1 cellular context compared by ENCODE assay signal in the genomic region with DNA sequence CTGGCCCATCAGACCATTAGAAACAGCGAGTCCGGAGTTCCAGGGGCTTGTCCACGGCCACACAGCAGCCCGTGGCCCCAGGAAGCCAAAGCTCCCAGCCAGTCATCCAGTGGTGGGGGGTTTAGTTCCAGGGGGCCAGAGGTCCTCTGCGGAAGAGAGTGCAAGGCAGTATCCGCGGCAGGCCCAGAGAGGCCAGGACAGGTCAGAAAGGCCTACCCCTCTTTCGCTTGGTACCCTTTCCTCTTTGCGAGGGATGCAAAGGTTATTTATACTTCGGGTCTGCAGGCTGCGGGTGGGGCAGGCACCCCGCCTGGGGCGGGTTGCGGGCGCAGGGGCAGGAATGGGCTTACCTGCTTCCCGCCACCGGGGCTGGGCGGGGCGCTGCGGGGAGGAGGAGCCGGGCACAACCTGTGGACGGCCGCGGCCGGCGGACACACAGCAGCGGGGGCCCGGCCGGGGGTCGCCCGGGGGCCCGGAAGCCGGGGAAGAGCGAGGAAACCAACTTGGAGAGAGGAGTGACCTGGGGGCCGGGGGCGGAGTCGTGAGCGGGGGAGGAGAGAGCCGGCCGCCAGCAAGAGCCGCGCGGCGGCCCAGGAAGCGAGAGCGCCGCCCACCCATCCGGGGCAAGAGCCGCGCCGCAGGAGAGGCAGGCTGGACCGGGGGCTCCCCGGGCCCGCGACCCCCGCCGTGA.
A peak's percentile ranks its signal among the peaks of the same experiment; 100 is the strongest.
TF ChIP-seq lines count a peak whose summit lies in the region.

Gene SH3BP1 (plus strand): TSS at position 600 of the 691 bp plus-strand sequence. CDS start 119 bp downstream, outside the sequence.

TF ChIP-seq in K562, 482 proteins besides CTCF, POLR2A, EP300 and RAD21 (continued from another document):
- peak; percentile 29; the same call in 1 of the 2 replicates for TF ChIP-seq TFAP4 (CRISPR knock-in tag; IDR thresholded peaks at IDR 0.05; ENCODE audit: borderline replicate concordance)
- peak; percentile 41 for TF ChIP-seq E2F8 (IDR thresholded peaks at IDR 0.05; ENCODE audit: low read depth, partially characterized antibody)
- peak; percentile 89; the same call in 1 of the 2 replicates for TF ChIP-seq ZBTB7A (IDR thresholded peaks at IDR 0.05; ENCODE audit: borderline replicate concordance, control insufficient read depth, low read depth, low read length)
- TF ChIP-seq YY1 (IDR thresholded peaks at IDR 0.05; ENCODE audit: borderline replicate concordance in 1 of 3, control insufficient read depth in 1 of 3, extremely low read depth in 1 of 3, insufficient read depth in 3 of 3, insufficient read length in 1 of 3, insufficient replicate concordance in 2 of 3, low read depth in 1 of 3, low read length in 2 of 3), result peak in 1 of 3 experiments; percentile 5
- TF ChIP-seq SIN3A (IDR thresholded peaks at IDR 0.05; ENCODE audit: borderline replicate concordance in 2 of 2, control insufficient read depth in 1 of 2, low read depth in 2 of 2, low read length in 2 of 2), result peak in 1 of 2 experiments; percentile 65; a peak in 1 of 4 replicates
- no peak for TF ChIP-seq THRB (CRISPR knock-in tag; conservative IDR thresholded peaks at IDR 0.05)
- TF ChIP-seq, protein P1, sequence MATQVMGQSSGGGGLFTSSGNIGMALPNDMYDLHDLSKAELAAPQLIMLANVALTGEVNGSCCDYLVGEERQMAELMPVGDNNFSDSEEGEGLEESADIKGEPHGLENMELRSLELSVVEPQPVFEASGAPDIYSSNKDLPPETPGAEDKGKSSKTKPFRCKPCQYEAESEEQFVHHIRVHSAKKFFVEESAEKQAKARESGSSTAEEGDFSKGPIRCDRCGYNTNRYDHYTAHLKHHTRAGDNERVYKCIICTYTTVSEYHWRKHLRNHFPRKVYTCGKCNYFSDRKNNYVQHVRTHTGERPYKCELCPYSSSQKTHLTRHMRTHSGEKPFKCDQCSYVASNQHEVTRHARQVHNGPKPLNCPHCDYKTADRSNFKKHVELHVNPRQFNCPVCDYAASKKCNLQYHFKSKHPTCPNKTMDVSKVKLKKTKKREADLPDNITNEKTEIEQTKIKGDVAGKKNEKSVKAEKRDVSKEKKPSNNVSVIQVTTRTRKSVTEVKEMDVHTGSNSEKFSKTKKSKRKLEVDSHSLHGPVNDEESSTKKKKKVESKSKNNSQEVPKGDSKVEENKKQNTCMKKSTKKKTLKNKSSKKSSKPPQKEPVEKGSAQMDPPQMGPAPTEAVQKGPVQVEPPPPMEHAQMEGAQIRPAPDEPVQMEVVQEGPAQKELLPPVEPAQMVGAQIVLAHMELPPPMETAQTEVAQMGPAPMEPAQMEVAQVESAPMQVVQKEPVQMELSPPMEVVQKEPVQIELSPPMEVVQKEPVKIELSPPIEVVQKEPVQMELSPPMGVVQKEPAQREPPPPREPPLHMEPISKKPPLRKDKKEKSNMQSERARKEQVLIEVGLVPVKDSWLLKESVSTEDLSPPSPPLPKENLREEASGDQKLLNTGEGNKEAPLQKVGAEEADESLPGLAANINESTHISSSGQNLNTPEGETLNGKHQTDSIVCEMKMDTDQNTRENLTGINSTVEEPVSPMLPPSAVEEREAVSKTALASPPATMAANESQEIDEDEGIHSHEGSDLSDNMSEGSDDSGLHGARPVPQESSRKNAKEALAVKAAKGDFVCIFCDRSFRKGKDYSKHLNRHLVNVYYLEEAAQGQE (CRISPR knock-in tag; IDR thresholded peaks at IDR 0.05; ENCODE audit: low read depth), result no peak
- TF ChIP-seq EP400 (IDR thresholded peaks at IDR 0.05), result peak; percentile 14; the same call in 1 of the 2 replicates
